In genomic region chr14:56207626-56208297, GRCh38 we compare ENCODE assay signal across 20 cellular contexts.
A peak's percentile ranks its signal among the peaks of the same experiment; 100 is the strongest.
DNase-seq lines count a peak whose midpoint lies in the region; ATAC-seq and TF ChIP-seq lines count a peak whose summit lies in the region.
"Had no signal": no experiment of that assay in that cellular context is flagged by ENCODE, and none has a peak within 500 bp of the region (broad histone marks: within the 10 kb centered on the region; RNA-seq: fewer than 3 reads in every experiment).

No MANE protein-coding gene starts in this region.

- H3K27ac ChIP-seq in KOPT-K1 (ENCODE audit: low read depth, low read length, poor library complexity, severe bottlenecking) (peak overlapping the region; percentile 21), RWPE2 (ENCODE audit: poor library complexity, severe bottlenecking) (no peak overlapping the region), lung (ENCODE audit: low read depth in 1 of 2, low read length in 1 of 2) (peak overlapping the region in 1 of 2 donors; percentile 27), right atrium auricular region (no peak overlapping the region)
- H3K27ac ChIP-seq: upper lobe of left lung had no signal

- H3K4me3 ChIP-seq in AG10803 (ENCODE audit: low read length) (no peak overlapping the region), RWPE2 (ENCODE audit: severe bottlenecking) (no peak overlapping the region), lung (no peak overlapping the region), right atrium auricular region (no peak overlapping the region), HAP-1 (no peak overlapping the region)
- H3K4me3 ChIP-seq: upper lobe of left lung had no signal

- H3K4me1 ChIP-seq in RWPE2 (ENCODE audit: insufficient read depth, poor library complexity, severe bottlenecking) (no peaks in the 10 kb centered on the region), lung (ENCODE audit: control insufficient read depth in 2 of 2, insufficient read depth in 2 of 2, low read length in 2 of 2) (peaks cover 0 to 8% of the 10 kb centered on the region in 2 donors), right atrium auricular region (no peaks in the 10 kb centered on the region), HAP-1 (no peaks in the 10 kb centered on the region)

- in situ Hi-C loops in HAP-1 (cut with MboI; ENCODE audit: low sequenced_read_pairs): no loop called here

- DNase-seq in AG10803 (ENCODE audit: low read depth): peak; percentile 19
- no peak for DNase-seq in RWPE2 (ENCODE audit: low spot score)
- no peak for DNase-seq in lung (ENCODE audit: low spot score)
- DNase-seq in right atrium auricular region (ENCODE audit: low spot score): no peak
- no peak for DNase-seq in HAP-1 (ENCODE audit: low spot score in 2 of 2)
- DNase-seq in T-helper 2 cell: no peak
- DNase-seq: activated B cell treated with CpG ODN at 0.5 μM for 24 hours; activated CD8-positive, alpha-beta T cell treated with anti-CD3 and anti-CD28 coated beads, Interleukin-2, amount 10 ng/mL, durations not matched to agents 7 days and 5 days; activated T-cell treated with anti-CD3 and anti-CD28 coated beads, Interleukin-2, amount 50 U/mL, for 72 hours; caudate nucleus; CD8-positive, alpha-beta memory T cell; effector CD4-positive, alpha-beta T cell; left cardiac atrium; NCI-H2171 treated with DMSO at 0.1 percent for 48 hours; posterior cingulate gyrus; Right ventricle myocardium superior; stimulated activated naive CD4-positive, alpha-beta T cell had no signal

- H3K9me3 ChIP-seq in KOPT-K1 (ENCODE audit: insufficient read depth, low read length, poor library complexity, severe bottlenecking) (no peaks in the 10 kb centered on the region), RWPE2 (ENCODE audit: severe bottlenecking) (no peaks in the 10 kb centered on the region), lung (ENCODE audit: control insufficient read depth in 2 of 2, insufficient read depth in 1 of 2, low read length in 1 of 2) (no peaks in the 10 kb centered on the region), right atrium auricular region (no peaks in the 10 kb centered on the region), HAP-1 (no peaks in the 10 kb centered on the region)
- H3K9me3 ChIP-seq: upper lobe of left lung had no signal

- H3K36me3 ChIP-seq in KOPT-K1 (ENCODE audit: insufficient read depth, low read length) (no peaks in the 10 kb centered on the region), RWPE2 (ENCODE audit: low read depth) (no peaks in the 10 kb centered on the region), lung (ENCODE audit: control insufficient read depth in 2 of 2, insufficient read depth in 2 of 2, low read length in 2 of 2) (no peaks in the 10 kb centered on the region), right atrium auricular region (no peaks in the 10 kb centered on the region), HAP-1 (replicated peaks) (no peaks in the 10 kb centered on the region)
- H3K36me3 ChIP-seq: upper lobe of left lung had no signal

- WGBS in lung, 2 donors: 76 to 92% methylated on average over 3 of the region's 3 CpGs

- ATAC-seq in RWPE2 (ENCODE audit: low read depth) (peak; percentile 33; the same call in 1 of the 3 replicates), lung (ENCODE audit: insufficient read depth, low FRiP score) (peak; percentile 13), GM21723 (IDR thresholded peaks at IDR 0.05; ENCODE audit: unreplicated experiment) (no peak)
- ATAC-seq: activated CD8-positive, alpha-beta T cell treated with anti-CD3 and anti-CD28 coated beads, Interleukin-2, amount 10 ng/mL, durations not matched to agents 7 days and 5 days; activated T-cell treated with anti-CD3 and anti-CD28 coated beads, Interleukin-2, amount 50 U/mL, for 72 hours; left cardiac atrium had no signal

- TF ChIP-seq CTCF in AG10803 (conservative IDR thresholded peaks at IDR 0.05; ENCODE audit: low read length): 0 out of 2 replicates have a peak, but pooled peaks have one; percentile 5
- no peak for TF ChIP-seq CTCF in RWPE2 (IDR thresholded peaks at IDR 0.05; ENCODE audit: poor library complexity, severe bottlenecking)
- no peak for TF ChIP-seq CTCF in lung (IDR thresholded peaks at IDR 0.05; ENCODE audit: control extremely low read depth, extremely low read depth)
- no peak for TF ChIP-seq CTCF in right atrium auricular region (IDR thresholded peaks at IDR 0.05)

- H3K27me3 ChIP-seq in RWPE2 (ENCODE audit: insufficient read depth, poor library complexity, severe bottlenecking) (peaks cover 3% of the 10 kb centered on the region), lung (ENCODE audit: control insufficient read depth, insufficient read depth) (no peaks in the 10 kb centered on the region), right atrium auricular region (no peaks in the 10 kb centered on the region), HAP-1 (ENCODE audit: low read depth) (no peaks in the 10 kb centered on the region)
- H3K27me3 ChIP-seq: upper lobe of left lung had no signal
